18 cellular contexts compared by ENCODE assay signal in genomic region chr4:115119804-115120352, GRCh38. TPM values are rescaled to one million over a fixed set of nuclear protein-coding genes. Genes with fewer than 3 reads are reported as not detected.
DNase-seq lines count a peak whose midpoint lies in the region; ATAC-seq, FAIRE-seq and TF ChIP-seq lines count a peak whose summit lies in the region.
"Had no signal": no experiment of that assay in that cellular context is flagged by ENCODE, and none has a peak within 500 bp of the region (broad histone marks: within the 10 kb centered on the region; RNA-seq: fewer than 3 reads in every experiment).

No MANE protein-coding gene starts in this region.

- POLR2A ChIA-PET in WTC11 (lab: Charles Lee) = no interaction called here

- ATAC-seq in WTC11 (no peak), HG02884 (IDR thresholded peaks at IDR 0.05; ENCODE audit: unreplicated experiment) (no peak), HG03097 (IDR thresholded peaks at IDR 0.05; ENCODE audit: low FRiP score, unreplicated experiment) (no peak)
- ATAC-seq: activated naive CD8-positive, alpha-beta T cell treated with anti-CD3 and anti-CD28 coated beads, Interleukin-2, amount 50 U/mL, for 24 hours had no signal

- CTCF ChIA-PET in WTC11 (lab: Charles Lee) = no interaction called here

- H3K4me3 Mint-ChIP-seq in WTC11 = no peak overlapping the region
- H3K4me3 Mint-ChIP-seq: activated B cell treated with CpG ODN at 0.5 μM for 24 hours; activated naive CD8-positive, alpha-beta T cell treated with anti-CD3 and anti-CD28 coated beads, Interleukin-2, amount 50 U/mL, for 24 hours; memory B cell had no signal

- H3K9me3 Mint-ChIP-seq in WTC11 = no peaks in the 10 kb centered on the region
- H3K9me3 Mint-ChIP-seq: activated B cell treated with CpG ODN at 0.5 μM for 24 hours; activated naive CD8-positive, alpha-beta T cell treated with anti-CD3 and anti-CD28 coated beads, Interleukin-2, amount 50 U/mL, for 24 hours had no signal

- peak; percentile 75 for FAIRE-seq in small intestine (lab: Jason Lieb, UNC)
- FAIRE-seq: H54, HTR-8/SVneo had no signal

- no peaks in the 10 kb centered on the region for H3K36me3 Mint-ChIP-seq in WTC11
- H3K36me3 Mint-ChIP-seq: memory B cell had no signal

- no peaks in the 10 kb centered on the region for H3K36me3 ChIP-seq in small intestine (ENCODE audit: control insufficient read depth in 2 of 2, insufficient read depth in 2 of 2, low read length in 2 of 2)
- H3K36me3 ChIP-seq: colonic mucosa, esophagus squamous epithelium, SJSA1, tibial artery had no signal

- H3K4me1 Mint-ChIP-seq in WTC11 = peaks cover 9% of the 10 kb centered on the region
- H3K4me1 Mint-ChIP-seq: activated B cell treated with CpG ODN at 0.5 μM for 24 hours; activated naive CD8-positive, alpha-beta T cell treated with anti-CD3 and anti-CD28 coated beads, Interleukin-2, amount 50 U/mL, for 24 hours; memory B cell had no signal

- 68 to 84% (median 84%) methylated on average over 1 of the region's 1 CpG for WGBS in small intestine, 3 donors

- H3K27me3 ChIP-seq in small intestine (ENCODE audit: control insufficient read depth in 2 of 2, insufficient read depth in 2 of 2, low read length in 2 of 2) = no peaks in the 10 kb centered on the region
- H3K27me3 ChIP-seq: colonic mucosa, esophagus squamous epithelium, SJSA1, tibial artery had no signal

- DNase-seq in NCI-H1092 treated with DMSO at 0.1 percent for 48 hours (lab: John Stamatoyannopoulos, UW) (peak; percentile 77), NCI-H1092 (lab: John Stamatoyannopoulos, UW) (no peak), NCI-H1436 (lab: John Stamatoyannopoulos, UW) (peak; percentile 11), WTC11 (ENCODE audit: low spot score) (no peak), small intestine (no peak), NOMO-1 (lab: John Stamatoyannopoulos, UW; ENCODE audit: unreplicated experiment in 2 of 2) (no peak)
- DNase-seq: activated B cell treated with CpG ODN at 0.5 μM for 24 hours; activated naive CD8-positive, alpha-beta T cell treated with anti-CD3 and anti-CD28 coated beads, Interleukin-2, amount 50 U/mL, for 24 hours; colonic mucosa; esophagus squamous epithelium; tibial artery had no signal

- no peak overlapping the region for H3K27ac ChIP-seq in small intestine (ENCODE audit: low read depth in 1 of 2, low read length in 1 of 2)
- H3K27ac ChIP-seq: colonic mucosa, esophagus squamous epithelium, SJSA1, tibial artery had no signal

- no peaks in the 10 kb centered on the region for H3K9me3 ChIP-seq in small intestine (ENCODE audit: control insufficient read depth, low read depth)
- H3K9me3 ChIP-seq: colonic mucosa, esophagus squamous epithelium, SJSA1, tibial artery had no signal

- no peaks in the 10 kb centered on the region for H3K4me1 ChIP-seq in small intestine (ENCODE audit: control insufficient read depth in 2 of 2, insufficient read depth in 1 of 2, low read depth in 1 of 2, low read length in 1 of 2)
- H3K4me1 ChIP-seq: colonic mucosa, esophagus squamous epithelium, SJSA1, tibial artery had no signal

- TF ChIP-seq CTCF in WTC11 (IDR thresholded peaks at IDR 0.05) = no peak

- H3K4me3 ChIP-seq in small intestine (ENCODE audit: low read depth in 1 of 2, low read length in 2 of 2) = no peak overlapping the region
- H3K4me3 ChIP-seq: colonic mucosa, esophagus squamous epithelium, SJSA1, tibial artery had no signal

- H3K27me3 Mint-ChIP-seq in WTC11 (ENCODE audit: low read depth) = no peaks in the 10 kb centered on the region
- H3K27me3 Mint-ChIP-seq: activated B cell treated with CpG ODN at 0.5 μM for 24 hours; activated naive CD8-positive, alpha-beta T cell treated with anti-CD3 and anti-CD28 coated beads, Interleukin-2, amount 50 U/mL, for 24 hours; memory B cell had no signal

- peak overlapping the region; percentile 11; the same call in 1 of the 2 replicates for H3K27ac Mint-ChIP-seq in WTC11
- H3K27ac Mint-ChIP-seq: activated B cell treated with CpG ODN at 0.5 μM for 24 hours; activated naive CD8-positive, alpha-beta T cell treated with anti-CD3 and anti-CD28 coated beads, Interleukin-2, amount 50 U/mL, for 24 hours; memory B cell had no signal

TF ChIP-seq in WTC11, 78 proteins besides CTCF, POLR2A, EP300 and RAD21:
- TF ChIP-seq MAX (CRISPR knock-in tag; IDR thresholded peaks at IDR 0.05) = no peak
- no peak for TF ChIP-seq EMX1 (CRISPR knock-in tag; IDR thresholded peaks at IDR 0.05)
- no peak for TF ChIP-seq CREM (CRISPR knock-in tag; IDR thresholded peaks at IDR 0.05)
- TF ChIP-seq FOXK1 (CRISPR knock-in tag; IDR thresholded peaks at IDR 0.05) = no peak
- no peak for TF ChIP-seq ETV6 (CRISPR knock-in tag; IDR thresholded peaks at IDR 0.05)
- TF ChIP-seq HMGA2 (CRISPR knock-in tag; IDR thresholded peaks at IDR 0.05) = no peak
- TF ChIP-seq E2F1 (CRISPR knock-in tag; IDR thresholded peaks at IDR 0.05) = no peak
- no peak for TF ChIP-seq CBFB (CRISPR knock-in tag; IDR thresholded peaks at IDR 0.05; ENCODE audit: low read depth)
- TF ChIP-seq ZNF317 (CRISPR knock-in tag; IDR thresholded peaks at IDR 0.05; ENCODE audit: borderline replicate concordance, low read depth) = no peak
- TF ChIP-seq RELA (CRISPR knock-in tag; IDR thresholded peaks at IDR 0.05; ENCODE audit: borderline replicate concordance) = no peak

RNA-seq across cellular contexts. Expression of gene NDST4, which starts 6.5 kb away (rescaled TPM):
- total RNA-seq in WTC11 (2021) = not detected in 3 replicates
- polyA plus RNA-seq in small intestine = not detected
- total RNA-seq: activated B cell treated with CpG ODN at 0.5 μM for 24 hours, esophagus squamous epithelium, omental fat pad had no signal

Comparison
In these comparisons a context has a peak if more than half of its experiments do, and no peak if none do; other contexts are left out.
1. DNase-seq: peak in NCI-H1092 treated with DMSO at 0.1 percent for 48 hours (single experiment) and NCI-H1436 (single experiment); none in NCI-H1092 (single experiment), WTC11 (single experiment), small intestine (single experiment) and NOMO-1 (0 of 2).